Comparison of ENCODE assay signal across 15 cellular contexts in genomic region chr17:5769936-5770335, GRCh38.
DNase-seq lines count a peak whose midpoint lies in the region; ATAC-seq, FAIRE-seq and TF ChIP-seq lines count a peak whose summit lies in the region.
"Had no signal": no experiment of that assay in that cellular context is flagged by ENCODE, and none has a peak within 500 bp of the region (broad histone marks: within the 10 kb centered on the region; RNA-seq: fewer than 3 reads in every experiment).

No MANE protein-coding gene starts in this region.

- ATAC-seq in heart left ventricle (no peak), right cardiac atrium (no peak)

- no peaks in the 10 kb centered on the region for H3K9me3 ChIP-seq in SJCRH30 (replicated peaks)
- H3K9me3 ChIP-seq in MG63 = no peaks in the 10 kb centered on the region
- H3K9me3 ChIP-seq in heart left ventricle = no peaks in the 10 kb centered on the region
- H3K9me3 ChIP-seq in right cardiac atrium (ENCODE audit: control insufficient read depth, low read length) = no peaks in the 10 kb centered on the region
- H3K9me3 ChIP-seq: Caco-2, thyroid gland had no signal

- H3K4me1 ChIP-seq in SJCRH30 (peaks cover 6% of the 10 kb centered on the region; the same call in 1 of the 2 replicates), heart left ventricle (peaks cover 0 to 3% (median 0%) of the 10 kb centered on the region in 12 donors), right cardiac atrium (ENCODE audit: control insufficient read depth, insufficient read depth, low read length) (no peaks in the 10 kb centered on the region)
- H3K4me1 ChIP-seq: Caco-2, thyroid gland had no signal

- H3K27me3 ChIP-seq in SJCRH30 (no peaks in the 10 kb centered on the region), MG63 (no peaks in the 10 kb centered on the region; the same call in 1 of the 2 replicates), heart left ventricle (peaks cover 0 to 61% (median 10%) of the 10 kb centered on the region in 9 donors), right cardiac atrium (ENCODE audit: control insufficient read depth, insufficient read depth) (no peaks in the 10 kb centered on the region)
- H3K27me3 ChIP-seq: thyroid gland had no signal

- H3K27ac ChIP-seq in SJCRH30 (peak overlapping the region; percentile 97), heart left ventricle (no peak overlapping the region), right cardiac atrium (ENCODE audit: low read length) (no peak overlapping the region)
- H3K27ac ChIP-seq: thyroid gland had no signal

- DNase-seq in COR-L47 (lab: John Stamatoyannopoulos, UW) (peak; percentile 65), NCI-H1417 treated with DMSO at 0.1 percent for 48 hours (lab: John Stamatoyannopoulos, UW) (peak; percentile 90), SJCRH30 (peak; percentile 85 to 89), MG63 (no peak), heart left ventricle (no peak), right cardiac atrium (no peak)
- no peak for DNase-seq in effector CD8-positive, alpha-beta T cell (lab: John Stamatoyannopoulos, UW)
- DNase-seq: activated CD4-positive, alpha-beta T cell treated with anti-CD3 and anti-CD28 coated beads for 1 hour; activated naive CD4-positive, alpha-beta T cell treated with Interleukin-2 at 50 U/mL for 16 hours; Caco-2; mesendoderm; NCI-H1048; stimulated activated CD4-positive, alpha-beta T cell treated with anti-CD3 and anti-CD28 coated beads, Interleukin-4, amount 100 ng/mL, for 24 hours; thyroid gland had no signal

- TF ChIP-seq POLR2A in heart left ventricle (IDR thresholded peaks at IDR 0.05) = no peak

- H3K36me3 ChIP-seq in SJCRH30 = no peaks in the 10 kb centered on the region
- no peaks in the 10 kb centered on the region for H3K36me3 ChIP-seq in MG63
- H3K36me3 ChIP-seq in heart left ventricle = no peaks in the 10 kb centered on the region
- H3K36me3 ChIP-seq: thyroid gland had no signal

- peak; percentile 17 for FAIRE-seq in islet of Langerhans (lab: Jason Lieb, UNC)

- TF ChIP-seq CTCF in heart left ventricle (IDR thresholded peaks at IDR 0.05) = no peak

- H3K4me3 ChIP-seq in SJCRH30 (peak overlapping the region; percentile 62), MG63 (no peak overlapping the region), heart left ventricle (no peak overlapping the region), right cardiac atrium (ENCODE audit: low read length) (no peak overlapping the region)
- H3K4me3 ChIP-seq: thyroid gland had no signal

- 45 to 63% (median 57%) methylated on average over 10 of the region's 10 CpGs for WGBS in heart left ventricle, 4 donors
- 64% methylated on average over 10 of the region's 10 CpGs for WGBS in right cardiac atrium

- intact Hi-C loops in heart left ventricle (cut with DNase I) = no loop called here
- intact Hi-C loops in right cardiac atrium (cut with DNase I) = no loop called here

Comparison
In these comparisons a context has a peak if more than half of its experiments do, and no peak if none do; other contexts are left out.
1. DNase-seq: peak in COR-L47 (single experiment), NCI-H1417 treated with DMSO at 0.1 percent for 48 hours (single experiment) and SJCRH30 (2 of 2); none in effector CD8-positive, alpha-beta T cell (single experiment), MG63 (single experiment), heart left ventricle (0 of 5) and right cardiac atrium (0 of 3).